In the genomic region with DNA sequence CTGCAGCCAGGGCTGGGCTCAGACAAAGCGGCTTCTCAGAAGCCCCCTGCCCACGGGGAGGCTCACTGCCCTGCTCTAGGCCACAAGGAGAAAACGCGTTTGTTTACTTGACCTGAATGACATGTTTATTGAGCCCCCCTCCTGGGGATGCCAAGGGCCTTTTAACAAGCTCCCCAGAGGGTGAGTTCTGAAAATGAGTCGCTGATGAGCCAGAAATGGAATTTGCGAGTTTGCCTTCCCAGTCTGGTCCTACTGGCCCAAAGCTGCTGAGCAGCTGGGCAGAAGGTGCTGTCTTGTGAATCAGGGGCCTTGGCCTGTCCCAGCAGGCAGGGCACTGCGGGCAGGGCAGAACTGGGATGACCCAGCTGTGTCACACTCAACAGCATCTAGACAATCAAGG, we compare ENCODE assay signal across 16 cellular contexts.
DNase-seq lines count a peak whose midpoint lies in the region; ATAC-seq and TF ChIP-seq lines count a peak whose summit lies in the region.
"Had no signal": no experiment of that assay in that cellular context is flagged by ENCODE, and none has a peak within 500 bp of the region (broad histone marks: within the 10 kb centered on the region; RNA-seq: fewer than 3 reads in every experiment).

No MANE protein-coding gene starts in this region.

- ATAC-seq in foreskin keratinocyte (no peak), HG03135 (IDR thresholded peaks at IDR 0.05; ENCODE audit: unreplicated experiment) (no peak), HG02623 (IDR thresholded peaks at IDR 0.05; ENCODE audit: unreplicated experiment) (no peak), GM21737 (IDR thresholded peaks at IDR 0.05; ENCODE audit: unreplicated experiment) (no peak)
- ATAC-seq: K562 had no signal

- DNase-seq in NCI-H1417 (lab: John Stamatoyannopoulos, UW) (peak in 2 of 3 experiments; percentile 18 to 64), NCI-H1417 treated with DMSO at 0.1 percent for 48 hours (lab: John Stamatoyannopoulos, UW) (no peak), MG63 (peak; percentile 15), foreskin keratinocyte (peak; percentile 7 to 34), left ventricle myocardium inferior (no peak)
- DNase-seq: Caco-2, DMS53, NCI-H1048, NCI-H187, NCI-H510A, SHP77 had no signal

- H3K4me1 ChIP-seq in foreskin keratinocyte (no peaks in the 10 kb centered on the region), left ventricle myocardium inferior (no peaks in the 10 kb centered on the region)
- H3K4me1 ChIP-seq: Caco-2, HAP-1 had no signal

- H3K27ac ChIP-seq in foreskin keratinocyte (no peak overlapping the region), left ventricle myocardium inferior (replicated peaks) (no peak overlapping the region)

- TF ChIP-seq CTCF in foreskin keratinocyte (conservative IDR thresholded peaks at IDR 0.05) (no peak), left ventricle myocardium inferior (IDR thresholded peaks at IDR 0.05; ENCODE audit: borderline replicate concordance) (no peak)

- H3K9me3 ChIP-seq in MG63, result peaks cover 2% of the 10 kb centered on the region; the same call in 1 of the 2 replicates
- H3K9me3 ChIP-seq in left ventricle myocardium inferior (replicated peaks), result peaks cover 16% of the 10 kb centered on the region
- H3K9me3 ChIP-seq: Caco-2 had no signal

- H3K27me3 ChIP-seq in MG63, result peaks cover 3% of the 10 kb centered on the region; the same call in 1 of the 2 replicates
- H3K27me3 ChIP-seq in foreskin keratinocyte, result peaks cover 11% of the 10 kb centered on the region
- H3K27me3 ChIP-seq in left ventricle myocardium inferior (ENCODE audit: low read depth), result peaks cover 11% of the 10 kb centered on the region

- no peaks in the 10 kb centered on the region for H3K36me3 ChIP-seq in MG63
- H3K36me3 ChIP-seq in left ventricle myocardium inferior, result no peaks in the 10 kb centered on the region
- H3K36me3 ChIP-seq: HAP-1 had no signal

- intact Hi-C loops in left ventricle myocardium inferior (cut with micrococcal nuclease), result no loop called here

- no peak overlapping the region for H3K4me3 ChIP-seq in MG63
- no peak overlapping the region for H3K4me3 ChIP-seq in left ventricle myocardium inferior
- H3K4me3 ChIP-seq: HAP-1, K562 had no signal

Comparison
In these comparisons a context has a peak if more than half of its experiments do, and no peak if none do; other contexts are left out.
1. DNase-seq: peak in NCI-H1417 (2 of 3), MG63 (single experiment) and foreskin keratinocyte (2 of 2); none in NCI-H1417 treated with DMSO at 0.1 percent for 48 hours (single experiment) and left ventricle myocardium inferior (single experiment).